10 cellular contexts compared by ENCODE assay signal in the genomic region with DNA sequence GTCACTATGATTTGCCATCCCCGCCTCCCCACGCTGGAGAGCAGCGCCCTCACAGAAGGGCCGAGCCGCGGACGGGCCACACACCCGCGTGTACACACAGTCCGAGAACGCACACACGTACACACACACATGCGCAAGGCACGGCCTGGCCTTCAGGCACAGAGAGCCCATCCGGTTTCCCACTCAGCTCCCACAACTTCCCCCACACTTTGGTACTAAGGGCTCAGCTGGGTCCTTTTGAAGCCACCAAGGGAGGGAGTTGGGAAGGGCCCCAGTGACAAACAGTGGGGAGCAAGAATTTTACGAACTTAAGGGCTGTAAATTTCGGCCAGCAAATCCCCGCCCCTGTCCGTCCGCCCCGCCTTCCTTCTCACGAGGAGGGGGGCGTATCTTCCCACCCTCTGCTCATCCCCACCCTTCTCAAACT.
A peak's percentile ranks its signal among the peaks of the same experiment; 100 is the strongest.
DNase-seq lines count a peak whose midpoint lies in the region; ATAC-seq and TF ChIP-seq lines count a peak whose summit lies in the region.
"Had no signal": no experiment of that assay in that cellular context is flagged by ENCODE, and none has a peak within 500 bp of the region (broad histone marks: within the 10 kb centered on the region; RNA-seq: fewer than 3 reads in every experiment).

No MANE protein-coding gene starts in this region.

- intact Hi-C loops in activated CD4-positive, alpha-beta T cell treated with anti-CD3 and anti-CD28 coated beads for 36 hours (cut with DNase I, micrococcal nuclease), result loop anchor here (2.0 to 10.0 kb wide), 3 partner anchors 189 to 637 kb away; no protein-coding TSS in a partner anchor
- intact Hi-C loops in mammary epithelial cell (cut with micrococcal nuclease), result loop anchor here (5.0 to 10.0 kb wide), 3 partner anchors 189 to 637 kb away; a partner anchor contains a TSS

- peaks cover 7% of the 10 kb centered on the region for H3K4me1 Mint-ChIP-seq in activated CD4-positive, alpha-beta T cell treated with anti-CD3 and anti-CD28 coated beads for 36 hours
- peaks cover 17% of the 10 kb centered on the region for H3K4me1 Mint-ChIP-seq in stimulated activated effector memory CD8-positive, alpha-beta T cell treated with anti-CD3 and anti-CD28 coated beads, Interleukin-12 subunit alpha, Interleukin-12 subunit beta, amount 100 ng/mL, for 72 hours

- peaks cover 40% of the 10 kb centered on the region for H3K27me3 Mint-ChIP-seq in activated CD4-positive, alpha-beta T cell treated with anti-CD3 and anti-CD28 coated beads for 36 hours

- no peak overlapping the region for H3K27ac ChIP-seq in mammary epithelial cell (ENCODE audit: insufficient read depth, low read depth, low read length)

- H3K9me3 ChIP-seq in mammary epithelial cell (replicated peaks; ENCODE audit: insufficient read depth, low read length), result no peaks in the 10 kb centered on the region

- H3K4me3 ChIP-seq in mammary epithelial cell (replicated peaks in 1 of 3; ENCODE audit: insufficient read depth in 1 of 3, low read depth in 2 of 3, low read length in 3 of 3) (no peak overlapping the region), kidney epithelial cell (ENCODE audit: low read depth, low read length) (peak overlapping the region; percentile 9)

- no peaks in the 10 kb centered on the region for H3K36me3 ChIP-seq in mammary epithelial cell (ENCODE audit: insufficient read depth, low read length)
- no peaks in the 10 kb centered on the region for H3K36me3 ChIP-seq in kidney epithelial cell (ENCODE audit: control insufficient read depth, insufficient read depth, low read length)

- H3K4me1 ChIP-seq in mammary epithelial cell (ENCODE audit: insufficient read depth, low read length), result peaks cover 11% of the 10 kb centered on the region

- no peaks in the 10 kb centered on the region for H4K20me1 ChIP-seq in mammary epithelial cell (ENCODE audit: insufficient read depth, low read length)

- peak overlapping the region; percentile 90 for H3K4me2 ChIP-seq in mammary epithelial cell (ENCODE audit: insufficient read depth, low read depth, low read length)

- DNase-seq in activated CD4-positive, alpha-beta T cell treated with anti-CD3 and anti-CD28 coated beads for 36 hours, result peak; percentile 20
- DNase-seq in activated CD4-positive, alpha-beta T cell treated with anti-CD3 and anti-CD28 coated beads for 48 hours, result no peak
- no peak for DNase-seq in mammary epithelial cell
- no peak for DNase-seq in kidney epithelial cell (ENCODE audit: low read depth)
- no peak for DNase-seq in stimulated activated effector memory CD8-positive, alpha-beta T cell treated with anti-CD3 and anti-CD28 coated beads, Interleukin-12 subunit alpha, Interleukin-12 subunit beta, amount 100 ng/mL, for 72 hours (ENCODE audit: low spot score in 2 of 2)
- no peak for DNase-seq in T1000 (lab: John Stamatoyannopoulos, UW)
- DNase-seq: immature natural killer cell, MM.1S had no signal

- ATAC-seq in activated CD4-positive, alpha-beta T cell treated with anti-CD3 and anti-CD28 coated beads for 36 hours, result no peak
- ATAC-seq in stimulated activated effector memory CD8-positive, alpha-beta T cell treated with anti-CD3 and anti-CD28 coated beads, Interleukin-12 subunit alpha, Interleukin-12 subunit beta, amount 100 ng/mL, for 72 hours, result no peak
- no peak for ATAC-seq in HG03159 (IDR thresholded peaks at IDR 0.05; ENCODE audit: unreplicated experiment)
- no peak for ATAC-seq in HG03520 (IDR thresholded peaks at IDR 0.05; ENCODE audit: unreplicated experiment)

- H3K9ac ChIP-seq in mammary epithelial cell (ENCODE audit: insufficient read depth, low read length), result no peak overlapping the region

- no peaks in the 10 kb centered on the region for H3K9me3 Mint-ChIP-seq in activated CD4-positive, alpha-beta T cell treated with anti-CD3 and anti-CD28 coated beads for 36 hours (ENCODE audit: low read depth)
- no peaks in the 10 kb centered on the region for H3K9me3 Mint-ChIP-seq in stimulated activated effector memory CD8-positive, alpha-beta T cell treated with anti-CD3 and anti-CD28 coated beads, Interleukin-12 subunit alpha, Interleukin-12 subunit beta, amount 100 ng/mL, for 72 hours
- H3K9me3 Mint-ChIP-seq: immature natural killer cell had no signal

- CTCF ChIA-PET in activated CD4-positive, alpha-beta T cell treated with anti-CD3 and anti-CD28 coated beads for 36 hours (lab: Charles Lee), result interaction anchor here (0.6 to 9.8 kb wide), 6 partner anchors 89 to 357 kb away, joined by 3 to 73 read pairs (median 4); no protein-coding TSS in a partner anchor
- CTCF ChIA-PET in mammary epithelial cell (lab: Charles Lee; ENCODE audit: low non-redundant PET), result no interaction called here

- H3K36me3 Mint-ChIP-seq in activated CD4-positive, alpha-beta T cell treated with anti-CD3 and anti-CD28 coated beads for 36 hours (ENCODE audit: low read depth), result no peaks in the 10 kb centered on the region
- no peaks in the 10 kb centered on the region for H3K36me3 Mint-ChIP-seq in stimulated activated effector memory CD8-positive, alpha-beta T cell treated with anti-CD3 and anti-CD28 coated beads, Interleukin-12 subunit alpha, Interleukin-12 subunit beta, amount 100 ng/mL, for 72 hours
- H3K36me3 Mint-ChIP-seq: immature natural killer cell had no signal

- H3K4me3 Mint-ChIP-seq in activated CD4-positive, alpha-beta T cell treated with anti-CD3 and anti-CD28 coated beads for 36 hours, result peak overlapping the region; percentile 22
- H3K4me3 Mint-ChIP-seq in stimulated activated effector memory CD8-positive, alpha-beta T cell treated with anti-CD3 and anti-CD28 coated beads, Interleukin-12 subunit alpha, Interleukin-12 subunit beta, amount 100 ng/mL, for 72 hours, result peak overlapping the region; percentile 46

- POLR2A ChIA-PET in activated CD4-positive, alpha-beta T cell treated with anti-CD3 and anti-CD28 coated beads for 36 hours (lab: Charles Lee), result no interaction called here

- no peak overlapping the region for H3K27ac Mint-ChIP-seq in activated CD4-positive, alpha-beta T cell treated with anti-CD3 and anti-CD28 coated beads for 36 hours
- H3K27ac Mint-ChIP-seq in stimulated activated effector memory CD8-positive, alpha-beta T cell treated with anti-CD3 and anti-CD28 coated beads, Interleukin-12 subunit alpha, Interleukin-12 subunit beta, amount 100 ng/mL, for 72 hours, result no peak overlapping the region
- H3K27ac Mint-ChIP-seq: immature natural killer cell had no signal

- peak overlapping the region; percentile 86 for H2AFZ ChIP-seq in mammary epithelial cell (ENCODE audit: low read depth, low read length)

- dilution Hi-C loops in mammary epithelial cell (cut with HindIII; ENCODE audit: low sequenced_read_pairs), result no loop called here

- no TSS peak for BruUV-seq in mammary epithelial cell (replicated peaks; lab: Mats Ljungman, UMichigan)

- H3K27me3 ChIP-seq in mammary epithelial cell (ENCODE audit: insufficient read depth, low read length), result no peaks in the 10 kb centered on the region
- H3K27me3 ChIP-seq in kidney epithelial cell (ENCODE audit: control insufficient read depth, insufficient read depth, low read length), result peaks cover 36% of the 10 kb centered on the region

- in situ Hi-C loops in mammary epithelial cell (cut with MboI; ENCODE audit: low sequenced_read_pairs in 2 of 2), result loop anchor here (10.0 to 25.0 kb wide), 2 partner anchors 417 to 549 kb away; a partner anchor contains a TSS

- WGBS in mammary epithelial cell (ENCODE audit: low coverage, missing lambda C conversion rate), result 50% methylated on average over 1 of the region's 23 CpGs

- TF ChIP-seq CTCF in mammary epithelial cell (conservative IDR thresholded peaks at IDR 0.05 in 1 of 2, IDR thresholded peaks at IDR 0.05 in 1 of 2; ENCODE audit: extremely low read depth in 1 of 2, insufficient read depth in 1 of 2, low read depth in 1 of 2, low read length in 2 of 2) (no peak), kidney epithelial cell (IDR thresholded peaks at IDR 0.05; ENCODE audit: insufficient read depth, low read length, poor library complexity, severe bottlenecking) (no peak)

- H3K79me2 ChIP-seq in mammary epithelial cell (ENCODE audit: insufficient read depth, low read length), result no peaks in the 10 kb centered on the region
